8 cellular contexts compared by ENCODE assay signal in genomic region chr10:125159486-125159931, GRCh38. TPM values are rescaled to one million over a fixed set of nuclear protein-coding genes. Genes with fewer than 3 reads are reported as not detected.
DNase-seq lines count a peak whose midpoint lies in the region; ATAC-seq and TF ChIP-seq lines count a peak whose summit lies in the region.

No MANE protein-coding gene starts in this region.

- peak overlapping the region; percentile 60 for H3K4me3 Mint-ChIP-seq in central memory CD8-positive, alpha-beta T cell

- peaks cover 5% of the 10 kb centered on the region for H3K4me1 Mint-ChIP-seq in central memory CD8-positive, alpha-beta T cell

- H3K4me1 ChIP-seq in ACC112 (ENCODE audit: control insufficient read depth, insufficient read depth, low read length, unreplicated experiment), result peaks cover 33% of the 10 kb centered on the region
- H3K4me1 ChIP-seq in lower lobe of right lung, result peaks cover 44% of the 10 kb centered on the region
- peaks cover 41% of the 10 kb centered on the region for H3K4me1 ChIP-seq in upper lobe of right lung

- no peaks in the 10 kb centered on the region for H3K9me3 ChIP-seq in lower lobe of right lung
- no peaks in the 10 kb centered on the region for H3K9me3 ChIP-seq in upper lobe of right lung

- H3K36me3 ChIP-seq in ACC112 (ENCODE audit: insufficient read depth, low read length) (no peaks in the 10 kb centered on the region), lower lobe of right lung (no peaks in the 10 kb centered on the region), upper lobe of right lung (no peaks in the 10 kb centered on the region)

- no peaks in the 10 kb centered on the region for H3K27me3 ChIP-seq in ACC112 (ENCODE audit: insufficient read depth, low read length)
- H3K27me3 ChIP-seq in lower lobe of right lung (ENCODE audit: low read depth), result no peaks in the 10 kb centered on the region
- no peaks in the 10 kb centered on the region for H3K27me3 ChIP-seq in upper lobe of right lung

- peak overlapping the region; percentile 77 for H3K27ac ChIP-seq in ACC112 (ENCODE audit: low read depth, low read length)
- peak overlapping the region; percentile 97 for H3K27ac ChIP-seq in lower lobe of right lung
- peak overlapping the region; percentile 91 for H3K27ac ChIP-seq in upper lobe of right lung

- H3K36me3 Mint-ChIP-seq in central memory CD8-positive, alpha-beta T cell (ENCODE audit: insufficient read depth), result peaks cover 1% of the 10 kb centered on the region

- TF ChIP-seq CTCF in HFF-Myc (IDR thresholded peaks at IDR 0.05; ENCODE audit: low read depth, low read length, missing control alignments) (no peak), lower lobe of right lung (IDR thresholded peaks at IDR 0.05) (no peak), upper lobe of right lung (IDR thresholded peaks at IDR 0.05) (no peak)

- H3K27me3 Mint-ChIP-seq in central memory CD8-positive, alpha-beta T cell, result peaks cover 61% of the 10 kb centered on the region

- DNase-seq in HFF-Myc (ENCODE audit: extremely low read depth, low read depth) (no peak), lower lobe of right lung (peak; percentile 62), upper lobe of right lung (peak; percentile 79), GM19240 (ENCODE audit: insufficient read length, low spot score) (no peak), NCI-H82 (lab: John Stamatoyannopoulos, UW) (no peak)
- no peak for DNase-seq in central memory CD8-positive, alpha-beta T cell (ENCODE audit: low spot score in 2 of 2)
- no peak for DNase-seq in activated CD8-positive, alpha-beta memory T cell treated with anti-CD3 and anti-CD28 coated beads, Interleukin-2, amount 50 U/mL, for 4 hours

- H3K4me3 ChIP-seq in ACC112 (ENCODE audit: low read depth, low read length), result peak overlapping the region; percentile 95
- H3K4me3 ChIP-seq in HFF-Myc (replicated peaks; ENCODE audit: low read depth, low read length), result peak overlapping the region; percentile 73
- H3K4me3 ChIP-seq in lower lobe of right lung, result peak overlapping the region; percentile 77
- peak overlapping the region; percentile 71 for H3K4me3 ChIP-seq in upper lobe of right lung

- no peak overlapping the region for H3K27ac Mint-ChIP-seq in central memory CD8-positive, alpha-beta T cell (ENCODE audit: low read depth)

- no peak for ATAC-seq in central memory CD8-positive, alpha-beta T cell (replicated peaks; ENCODE audit: extremely low read depth, poor library complexity, severe bottlenecking)
- ATAC-seq in lower lobe of right lung, result no peak
- ATAC-seq in upper lobe of right lung, result no peak

- intact Hi-C loops in lower lobe of right lung (cut with DNase I), result no loop called here
- intact Hi-C loops in upper lobe of right lung (cut with DNase I), result loop anchor here (10.0 kb wide), 1 partner anchor 105 kb away; no protein-coding TSS in a partner anchor

- H2AFZ ChIP-seq in ACC112 (ENCODE audit: low read length, unreplicated experiment), result no peak overlapping the region

- H3K9me3 Mint-ChIP-seq in central memory CD8-positive, alpha-beta T cell, result no peaks in the 10 kb centered on the region

- peaks cover 53% of the 10 kb centered on the region for H3K79me2 ChIP-seq in ACC112 (ENCODE audit: control insufficient read depth, insufficient read depth, low read length, unreplicated experiment)

RNA-seq across cellular contexts. Expression of gene CTBP2, which starts 0.9 kb away (rescaled TPM):
- 73.0 TPM for total RNA-seq in lower lobe of right lung
- total RNA-seq in upper lobe of right lung, result 66.7 TPM

Comparison
In these comparisons a context has a peak if more than half of its experiments do, and no peak if none do; other contexts are left out.
1. DNase-seq: peak in lower lobe of right lung (single experiment) and upper lobe of right lung (single experiment); none in HFF-Myc (single experiment), central memory CD8-positive, alpha-beta T cell (0 of 2), GM19240 (single experiment), NCI-H82 (single experiment) and activated CD8-positive, alpha-beta memory T cell treated with anti-CD3 and anti-CD28 coated beads, Interleukin-2, amount 50 U/mL, for 4 hours (single experiment).
2. Peak in every context shown above with its lines, with median percentiles within 50 percentile points of each other: H3K27ac ChIP-seq and H3K4me3 ChIP-seq.